ENCODE assay signal across 22 cellular contexts in the genomic region with DNA sequence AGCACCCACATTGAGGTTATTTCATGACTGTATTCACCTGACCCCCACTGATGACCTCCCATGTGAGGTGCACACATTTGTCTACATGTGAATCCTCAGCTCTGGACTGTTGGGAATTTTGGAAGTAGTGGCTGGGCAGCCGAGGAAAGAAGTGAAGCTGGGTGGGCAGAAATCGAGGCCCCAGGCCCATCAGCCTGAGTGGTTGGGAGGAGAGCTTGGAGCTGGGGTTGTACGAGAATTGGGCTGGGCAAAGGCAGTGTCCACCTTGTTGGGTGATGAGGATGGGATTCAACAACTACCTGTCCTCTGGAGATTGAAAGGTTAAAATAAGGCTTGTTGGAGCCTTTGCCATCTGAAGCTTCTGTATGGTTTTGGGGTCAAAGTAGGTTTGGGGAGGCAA.
"Had no signal": no experiment of that assay in that cellular context is flagged by ENCODE, and none has a peak within 500 bp of the region (broad histone marks: within the 10 kb centered on the region; RNA-seq: fewer than 3 reads in every experiment).

No MANE protein-coding gene starts in this region.

- H3K27ac ChIP-seq: colonic mucosa, esophagus muscularis mucosa, foreskin keratinocyte, heart right ventricle, left ventricle myocardium inferior, lower lobe of right lung had no signal

- H3K27me3 Mint-ChIP-seq: dendritic cell treated with granulocyte-macrophage colony-stimulating factor and Interleukin-4, amounts not matched to agents 40 ng/mL and 50 ng/mL, for 4 days had no signal

- H3K27ac Mint-ChIP-seq: dendritic cell treated with granulocyte-macrophage colony-stimulating factor and Interleukin-4, amounts not matched to agents 40 ng/mL and 50 ng/mL, for 4 days; mesothelial cell of epicardium had no signal

- H3K36me3 ChIP-seq: colonic mucosa, esophagus muscularis mucosa, heart right ventricle, left ventricle myocardium inferior, lower lobe of right lung had no signal

- DNase-seq: cerebellar nuclear complex; colonic mucosa; cortex of kidney; effector CD4-positive, alpha-beta T cell; effector memory CD4-positive, alpha-beta T cell; foreskin keratinocyte; glutamatergic neuron; heart right ventricle; hippocampal formation; left colon; left ventricle myocardium inferior; lower lobe of right lung; mesenchymal stem cell had no signal

- H3K9me3 ChIP-seq: colonic mucosa, lower lobe of right lung, mucosa of descending colon had no signal

- H3K4me3 Mint-ChIP-seq: dendritic cell treated with granulocyte-macrophage colony-stimulating factor and Interleukin-4, amounts not matched to agents 40 ng/mL and 50 ng/mL, for 4 days; mesothelial cell of epicardium had no signal

- H3K27me3 ChIP-seq: colonic mucosa, esophagus muscularis mucosa, foreskin keratinocyte, heart right ventricle had no signal

- FAIRE-seq: endothelial cell of umbilical vein, frontal cortex, islet of Langerhans, keratinocyte had no signal

- H3K9me3 Mint-ChIP-seq: dendritic cell treated with granulocyte-macrophage colony-stimulating factor and Interleukin-4, amounts not matched to agents 40 ng/mL and 50 ng/mL, for 4 days had no signal

- H3K4me1 ChIP-seq: colonic mucosa, foreskin keratinocyte had no signal

- H3K4me3 ChIP-seq: colonic mucosa, esophagus muscularis mucosa, heart right ventricle, left ventricle myocardium inferior, lower lobe of right lung, mucosa of descending colon had no signal

- ATAC-seq: foreskin keratinocyte, heart right ventricle, left colon, left lobe of liver, lower lobe of right lung, mucosa of descending colon had no signal
